Comparison of ENCODE assay signal across 20 cellular contexts in the genomic region with DNA sequence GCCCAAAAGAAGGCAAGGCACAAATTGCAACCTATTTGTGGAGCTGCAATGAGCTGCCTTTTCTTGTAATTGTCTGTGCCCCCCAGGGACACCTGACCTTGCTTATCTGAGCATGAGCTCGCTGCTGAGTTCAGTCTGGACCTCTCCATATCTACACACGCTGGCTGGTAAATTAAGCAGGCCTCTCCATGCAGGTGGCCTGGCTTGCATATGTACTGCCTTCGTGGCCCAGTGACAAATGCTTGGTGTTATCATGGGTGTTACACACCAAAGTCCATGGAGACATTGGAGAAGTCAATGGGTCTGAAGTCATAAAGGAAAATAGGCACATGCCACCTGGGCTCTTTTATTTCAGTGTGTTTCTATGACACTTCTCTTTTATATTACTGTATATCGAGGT.
DNase-seq lines count a peak whose midpoint lies in the region; ATAC-seq and TF ChIP-seq lines count a peak whose summit lies in the region.
"Had no signal": no experiment of that assay in that cellular context is flagged by ENCODE, and none has a peak within 500 bp of the region (broad histone marks: within the 10 kb centered on the region; RNA-seq: fewer than 3 reads in every experiment).

No MANE protein-coding gene starts in this region.

- TF ChIP-seq POLR2A in Peyer's patch (IDR thresholded peaks at IDR 0.05) (peak in 1 of 2 donors; percentile 55), stomach (IDR thresholded peaks at IDR 0.05) (no peak)

- H3K79me2 ChIP-seq in SK-N-SH (ENCODE audit: insufficient read depth): no peaks in the 10 kb centered on the region
- H3K79me2 ChIP-seq in osteoblast (ENCODE audit: insufficient read depth, low read length): no peaks in the 10 kb centered on the region

- H3K27ac ChIP-seq in SK-N-SH (ENCODE audit: low read depth in 2 of 2, low read length in 1 of 2) (no peak overlapping the region), Peyer's patch (peak overlapping the region in 3 of 4 donors; percentile 41 to 80 (median 71)), stomach (no peak overlapping the region), osteoblast (ENCODE audit: low read depth, low read length) (no peak overlapping the region)
- H3K27ac ChIP-seq: BLaER1, GM23248 had no signal

- TF ChIP-seq RAD21 in SK-N-SH (IDR thresholded peaks at IDR 0.05; ENCODE audit: low read length): no peak

- H2AFZ ChIP-seq in SK-N-SH (ENCODE audit: low read depth) (no peak overlapping the region), osteoblast (ENCODE audit: low read length) (no peak overlapping the region)
- H2AFZ ChIP-seq: GM23248 had no signal

- DNase-seq in SK-N-SH: peak; percentile 12
- DNase-seq in Peyer's patch: peak in 2 of 3 donors; percentile 62 to 80
- peak; percentile 32 for DNase-seq in left ventricle myocardium superior
- peak; percentile 42 for DNase-seq in stomach
- DNase-seq in DMS79 (lab: John Stamatoyannopoulos, UW): no peak
- DNase-seq in mesenteric fat pad (ENCODE audit: low spot score): no peak
- no peak for DNase-seq in osteoblast (ENCODE audit: insufficient read length, low spot score, missing footprints)
- DNase-seq: 8988T; CD8-positive, alpha-beta memory T cell; DND-41; GDM1; GM23248; NCI-H1048; NCI-H2107; NCI-H2227 treated with DMSO at 0.1 percent for 48 hours; NCI-H524; SHP77 treated with DMSO at 0.1 percent for 48 hours had no signal

- intact Hi-C loops in left ventricle myocardium superior (cut with micrococcal nuclease): no loop called here
- intact Hi-C loops in stomach (cut with DNase I; ENCODE audit: low total_unique reads): no loop called here

- no peak overlapping the region for H3K4me3 ChIP-seq in SK-N-SH (ENCODE audit: low read depth in 2 of 2, low read length in 1 of 2)
- no peak overlapping the region for H3K4me3 ChIP-seq in Peyer's patch
- H3K4me3 ChIP-seq in stomach: no peak overlapping the region
- H3K4me3 ChIP-seq in osteoblast (ENCODE audit: insufficient read depth, low read length): no peak overlapping the region
- H3K4me3 ChIP-seq: BLaER1, GM23248 had no signal

- CTCF ChIA-PET in SK-N-SH (lab: Yijun Ruan, JAX): interaction anchor here (0.5 kb wide), 1 partner anchor 111 kb away, joined by 3 read pairs; no protein-coding TSS in a partner anchor

- no peaks in the 10 kb centered on the region for H3F3A ChIP-seq in SK-N-SH (replicated peaks; ENCODE audit: insufficient read depth)

- H3K4me1 ChIP-seq in SK-N-SH (ENCODE audit: control insufficient read depth in 1 of 2, insufficient read depth in 2 of 2, low read depth in 1 of 2, low read length in 1 of 2) (peaks cover 7 to 9% of the 10 kb centered on the region in 2 experiments; a peak in 3 of 4 replicates), Peyer's patch (peaks cover 0 to 27% (median 2%) of the 10 kb centered on the region in 4 donors), stomach (peaks cover 5 to 24% (median 13%) of the 10 kb centered on the region in 4 donors), osteoblast (ENCODE audit: insufficient read depth, low read length) (peaks cover 14% of the 10 kb centered on the region)

- POLR2A ChIA-PET in SK-N-SH (lab: Yijun Ruan, JAX): no interaction called here

- WGBS in SK-N-SH (ENCODE audit: low lambda C conversion rate): 42% methylated on average over 4 of the region's 4 CpGs
- WGBS in stomach, 5 donors: 46 to 72% (median 52%) methylated on average over 4 of the region's 4 CpGs

- H3K27me3 ChIP-seq in SK-N-SH (ENCODE audit: insufficient read depth) (no peaks in the 10 kb centered on the region), Peyer's patch (no peaks in the 10 kb centered on the region), stomach (no peaks in the 10 kb centered on the region), osteoblast (ENCODE audit: insufficient read depth, low read length) (no peaks in the 10 kb centered on the region)
- H3K27me3 ChIP-seq: BLaER1 had no signal

- ATAC-seq in SK-N-SH treated with all-trans-retinoic acid at 6 μM for 48 hours (no peak), left ventricle myocardium superior (peak; percentile 84)
- ATAC-seq: HepG2 had no signal

- H3K9me3 ChIP-seq in SK-N-SH (no peaks in the 10 kb centered on the region), Peyer's patch (no peaks in the 10 kb centered on the region), stomach (no peaks in the 10 kb centered on the region), osteoblast (ENCODE audit: low read depth, low read length) (no peaks in the 10 kb centered on the region)
- H3K9me3 ChIP-seq: BLaER1 had no signal

- H3K36me3 ChIP-seq in SK-N-SH (replicated peaks in 1 of 2; ENCODE audit: control insufficient read depth in 1 of 2, insufficient read depth in 2 of 2, low read length in 1 of 2): no peaks in the 10 kb centered on the region
- no peaks in the 10 kb centered on the region for H3K36me3 ChIP-seq in Peyer's patch
- H3K36me3 ChIP-seq in stomach: no peaks in the 10 kb centered on the region
- no peaks in the 10 kb centered on the region for H3K36me3 ChIP-seq in osteoblast (ENCODE audit: insufficient read depth, low read length)
- H3K36me3 ChIP-seq: BLaER1 had no signal

- peak in 1 of 2 experiments; percentile 65; a peak in 2 of 4 replicates for TF ChIP-seq EP300 in SK-N-SH (IDR thresholded peaks at IDR 0.05; ENCODE audit: borderline replicate concordance in 1 of 2, low read depth in 1 of 2, low read length in 1 of 2)
- no peak for TF ChIP-seq EP300 in stomach (IDR thresholded peaks at IDR 0.05)

- no peaks in the 10 kb centered on the region for H3K9me2 ChIP-seq in SK-N-SH

- H4K20me1 ChIP-seq in SK-N-SH (ENCODE audit: insufficient read depth): no peaks in the 10 kb centered on the region
- H4K20me1 ChIP-seq in osteoblast (ENCODE audit: insufficient read depth, low read length): no peaks in the 10 kb centered on the region
- H4K20me1 ChIP-seq: BLaER1 had no signal

- H3K4me2 ChIP-seq in SK-N-SH: no peak overlapping the region
- H3K4me2 ChIP-seq in osteoblast (ENCODE audit: insufficient read depth, low read length): no peak overlapping the region
- H3K4me2 ChIP-seq: BLaER1 had no signal

- H3K9ac ChIP-seq in SK-N-SH: no peak overlapping the region
- H3K9ac ChIP-seq: BLaER1, GM23248 had no signal

- TF ChIP-seq CTCF in SK-N-SH (IDR thresholded peaks at IDR 0.05) (no peak), Peyer's patch (IDR thresholded peaks at IDR 0.05) (peak in 1 of 6 experiments; percentile 2), stomach (IDR thresholded peaks at IDR 0.05) (no peak), osteoblast (IDR thresholded peaks at IDR 0.05; ENCODE audit: extremely low read depth, low read depth, low read length) (no peak)

TF ChIP-seq in SK-N-SH, 30 proteins besides CTCF, POLR2A, EP300 and RAD21:
- TF ChIP-seq GATA2 (CRISPR knock-in tag; IDR thresholded peaks at IDR 0.05) (peak; percentile 68), RCOR1 (IDR thresholded peaks at IDR 0.05; ENCODE audit: low read length) (peak; percentile 58; the same call in 1 of the 2 replicates), CHD2 (IDR thresholded peaks at IDR 0.05; ENCODE audit: low read length, partially characterized antibody) (peak; percentile 21), SMC3 (IDR thresholded peaks at IDR 0.05; ENCODE audit: low read depth, low read length) (no peak)

TF ChIP-seq in SK-N-SH treated with all-trans-retinoic acid at 6 μM for 48 hours, 23 proteins besides CTCF, POLR2A, EP300 and RAD21 (continues in another document):
- TF ChIP-seq, protein P1, sequence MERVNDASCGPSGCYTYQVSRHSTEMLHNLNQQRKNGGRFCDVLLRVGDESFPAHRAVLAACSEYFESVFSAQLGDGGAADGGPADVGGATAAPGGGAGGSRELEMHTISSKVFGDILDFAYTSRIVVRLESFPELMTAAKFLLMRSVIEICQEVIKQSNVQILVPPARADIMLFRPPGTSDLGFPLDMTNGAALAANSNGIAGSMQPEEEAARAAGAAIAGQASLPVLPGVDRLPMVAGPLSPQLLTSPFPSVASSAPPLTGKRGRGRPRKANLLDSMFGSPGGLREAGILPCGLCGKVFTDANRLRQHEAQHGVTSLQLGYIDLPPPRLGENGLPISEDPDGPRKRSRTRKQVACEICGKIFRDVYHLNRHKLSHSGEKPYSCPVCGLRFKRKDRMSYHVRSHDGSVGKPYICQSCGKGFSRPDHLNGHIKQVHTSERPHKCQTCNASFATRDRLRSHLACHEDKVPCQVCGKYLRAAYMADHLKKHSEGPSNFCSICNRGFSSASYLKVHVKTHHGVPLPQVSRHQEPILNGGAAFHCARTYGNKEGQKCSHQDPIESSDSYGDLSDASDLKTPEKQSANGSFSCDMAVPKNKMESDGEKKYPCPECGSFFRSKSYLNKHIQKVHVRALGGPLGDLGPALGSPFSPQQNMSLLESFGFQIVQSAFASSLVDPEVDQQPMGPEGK (CRISPR knock-in tag; IDR thresholded peaks at IDR 0.05; ENCODE audit: borderline replicate concordance): no peak
- no peak for TF ChIP-seq SNAI2 (CRISPR knock-in tag; IDR thresholded peaks at IDR 0.05)
- TF ChIP-seq PPARA (CRISPR knock-in tag; IDR thresholded peaks at IDR 0.05; ENCODE audit: borderline replicate concordance): no peak
- no peak for TF ChIP-seq ZNF8 (CRISPR knock-in tag; IDR thresholded peaks at IDR 0.05)
- TF ChIP-seq, protein P2, sequence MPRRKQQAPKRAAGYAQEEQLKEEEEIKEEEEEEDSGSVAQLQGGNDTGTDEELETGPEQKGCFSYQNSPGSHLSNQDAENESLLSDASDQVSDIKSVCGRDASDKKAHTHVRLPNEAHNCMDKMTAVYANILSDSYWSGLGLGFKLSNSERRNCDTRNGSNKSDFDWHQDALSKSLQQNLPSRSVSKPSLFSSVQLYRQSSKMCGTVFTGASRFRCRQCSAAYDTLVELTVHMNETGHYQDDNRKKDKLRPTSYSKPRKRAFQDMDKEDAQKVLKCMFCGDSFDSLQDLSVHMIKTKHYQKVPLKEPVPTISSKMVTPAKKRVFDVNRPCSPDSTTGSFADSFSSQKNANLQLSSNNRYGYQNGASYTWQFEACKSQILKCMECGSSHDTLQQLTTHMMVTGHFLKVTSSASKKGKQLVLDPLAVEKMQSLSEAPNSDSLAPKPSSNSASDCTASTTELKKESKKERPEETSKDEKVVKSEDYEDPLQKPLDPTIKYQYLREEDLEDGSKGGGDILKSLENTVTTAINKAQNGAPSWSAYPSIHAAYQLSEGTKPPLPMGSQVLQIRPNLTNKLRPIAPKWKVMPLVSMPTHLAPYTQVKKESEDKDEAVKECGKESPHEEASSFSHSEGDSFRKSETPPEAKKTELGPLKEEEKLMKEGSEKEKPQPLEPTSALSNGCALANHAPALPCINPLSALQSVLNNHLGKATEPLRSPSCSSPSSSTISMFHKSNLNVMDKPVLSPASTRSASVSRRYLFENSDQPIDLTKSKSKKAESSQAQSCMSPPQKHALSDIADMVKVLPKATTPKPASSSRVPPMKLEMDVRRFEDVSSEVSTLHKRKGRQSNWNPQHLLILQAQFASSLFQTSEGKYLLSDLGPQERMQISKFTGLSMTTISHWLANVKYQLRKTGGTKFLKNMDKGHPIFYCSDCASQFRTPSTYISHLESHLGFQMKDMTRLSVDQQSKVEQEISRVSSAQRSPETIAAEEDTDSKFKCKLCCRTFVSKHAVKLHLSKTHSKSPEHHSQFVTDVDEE (CRISPR knock-in tag; IDR thresholded peaks at IDR 0.05): no peak
- no peak for TF ChIP-seq TCF4 (CRISPR knock-in tag; IDR thresholded peaks at IDR 0.05; ENCODE audit: borderline replicate concordance)
- TF ChIP-seq ZFP30 (CRISPR knock-in tag; IDR thresholded peaks at IDR 0.05): no peak
- TF ChIP-seq OSR1 (CRISPR knock-in tag; IDR thresholded peaks at IDR 0.05): no peak
- no peak for TF ChIP-seq ZFP3 (CRISPR knock-in tag; IDR thresholded peaks at IDR 0.05)
- TF ChIP-seq ESRRG (CRISPR knock-in tag; IDR thresholded peaks at IDR 0.05): no peak

Comparison
In these comparisons a context has a peak if more than half of its experiments do, and no peak if none do; other contexts are left out.
1. DNase-seq: peak in SK-N-SH (single experiment), Peyer's patch (2 of 3), left ventricle myocardium superior (single experiment) and stomach (single experiment); none in DMS79 (single experiment), mesenteric fat pad (single experiment) and osteoblast (single experiment).
2. H3K27ac ChIP-seq: peak in Peyer's patch (3 of 4); none in SK-N-SH (0 of 2), stomach (0 of 5) and osteoblast (single experiment).